37 cellular contexts compared by ENCODE assay signal in the genomic region with DNA sequence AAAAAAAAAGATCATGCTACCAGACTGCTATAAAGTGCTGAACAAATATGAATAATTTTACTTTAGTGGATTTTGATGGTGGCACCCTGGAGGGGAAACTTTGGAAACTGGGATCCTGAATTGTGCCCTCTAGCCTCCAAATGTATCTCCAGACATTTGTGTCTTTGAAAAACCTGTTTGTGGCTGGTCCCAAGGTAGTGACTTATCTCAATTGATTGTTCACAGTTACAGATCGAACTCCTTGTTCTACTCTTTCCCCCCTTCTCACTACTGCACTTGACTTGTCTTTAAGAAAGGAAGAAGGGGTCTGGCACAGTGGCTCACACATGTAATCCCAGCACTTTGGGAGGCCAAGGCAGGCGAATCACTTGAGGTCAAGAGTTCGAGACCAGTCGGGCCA. TPM values are rescaled to one million over a fixed set of nuclear protein-coding genes. Genes with fewer than 3 reads are reported as not detected.
"Had no signal": no experiment of that assay in that cellular context is flagged by ENCODE, and none has a peak within 500 bp of the region (broad histone marks: within the 10 kb centered on the region; RNA-seq: fewer than 3 reads in every experiment).

No MANE protein-coding gene starts in this region.

- H3K36me3 Mint-ChIP-seq: activated CD4-positive, alpha-beta memory T cell treated with anti-CD3 and anti-CD28 coated beads for 36 hours; activated CD8-positive, alpha-beta memory T cell treated with anti-CD3 and anti-CD28 coated beads, Interleukin-2, amount 10 ng/mL, durations not matched to agents 7 days and 5 days; activated naive CD4-positive, alpha-beta T cell treated with anti-CD3 and anti-CD28 coated beads, Interleukin-2, amount 50 U/mL, for 24 hours; activated naive CD8-positive, alpha-beta T cell treated with anti-CD3 and anti-CD28 coated beads for 36 hours had no signal

- H3K4me1 ChIP-seq: body of pancreas had no signal

- H3K27me3 ChIP-seq: adrenal gland, body of pancreas had no signal

- H3K36me3 ChIP-seq: adrenal gland, esophagus squamous epithelium, gastroesophageal sphincter had no signal

- H3K9me3 ChIP-seq: adrenal gland, body of pancreas, esophagus squamous epithelium, gastroesophageal sphincter had no signal

- H3K4me3 Mint-ChIP-seq: activated CD4-positive, alpha-beta memory T cell treated with anti-CD3 and anti-CD28 coated beads for 36 hours; activated CD4-positive, alpha-beta T cell treated with anti-CD3 and anti-CD28 coated beads for 36 hours; activated CD4-positive, alpha-beta T cell treated with anti-CD3 and anti-CD28 coated beads, Interleukin-2, amount 10 ng/mL, durations not matched to agents 24 days and 14 days; activated CD8-positive, alpha-beta memory T cell treated with anti-CD3 and anti-CD28 coated beads, Interleukin-2, amount 10 ng/mL, durations not matched to agents 7 days and 5 days; activated CD8-positive, alpha-beta T cell treated with anti-CD3 and anti-CD28 coated beads, Interleukin-2, amount 10 ng/mL, durations not matched to agents 7 days and 5 days; activated naive CD4-positive, alpha-beta T cell treated with anti-CD3 and anti-CD28 coated beads for 36 hours; activated naive CD4-positive, alpha-beta T cell treated with anti-CD3 and anti-CD28 coated beads, Interleukin-2, amount 50 U/mL, for 24 hours; activated naive CD8-positive, alpha-beta T cell treated with anti-CD3 and anti-CD28 coated beads for 36 hours; activated naive CD8-positive, alpha-beta T cell treated with anti-CD3 and anti-CD28 coated beads, Interleukin-2, amount 50 U/mL, for 24 hours; activated T-helper 1 cell treated with anti-CD3 and anti-CD28 coated beads, Interleukin-12 subunit alpha, Interleukin-12 subunit beta, Interleukin-2, Interleukin-4 antibody, amounts not matched to agents 30 ng/mL and 10 ng/mL and 1 ng/mL, durations not matched to agents 14 hours and 24 hours and 36 hours; effector memory CD8-positive, alpha-beta T cell had no signal

- H3K4me3 ChIP-seq: adrenal gland, body of pancreas, esophagus squamous epithelium, gastroesophageal sphincter had no signal

- FAIRE-seq: colon, endometrium, endothelial cell of umbilical vein had no signal

- H3K4me1 Mint-ChIP-seq: activated CD4-positive, alpha-beta T cell treated with anti-CD3 and anti-CD28 coated beads, Interleukin-2, amount 10 ng/mL, durations not matched to agents 24 days and 14 days; activated CD8-positive, alpha-beta memory T cell treated with anti-CD3 and anti-CD28 coated beads, Interleukin-2, amount 10 ng/mL, durations not matched to agents 7 days and 5 days; activated naive CD4-positive, alpha-beta T cell treated with anti-CD3 and anti-CD28 coated beads, Interleukin-2, amount 50 U/mL, for 24 hours; activated naive CD8-positive, alpha-beta T cell treated with anti-CD3 and anti-CD28 coated beads for 36 hours had no signal

- H3K27ac Mint-ChIP-seq: activated CD4-positive, alpha-beta memory T cell treated with anti-CD3 and anti-CD28 coated beads for 36 hours; activated CD4-positive, alpha-beta T cell treated with anti-CD3 and anti-CD28 coated beads for 36 hours; activated CD4-positive, alpha-beta T cell treated with anti-CD3 and anti-CD28 coated beads, Interleukin-2, amount 10 ng/mL, durations not matched to agents 24 days and 14 days; activated CD8-positive, alpha-beta memory T cell treated with anti-CD3 and anti-CD28 coated beads, Interleukin-2, amount 10 ng/mL, durations not matched to agents 7 days and 5 days; activated CD8-positive, alpha-beta T cell treated with anti-CD3 and anti-CD28 coated beads, Interleukin-2, amount 10 ng/mL, durations not matched to agents 7 days and 5 days; activated naive CD4-positive, alpha-beta T cell treated with anti-CD3 and anti-CD28 coated beads for 36 hours; activated naive CD4-positive, alpha-beta T cell treated with anti-CD3 and anti-CD28 coated beads, Interleukin-2, amount 50 U/mL, for 24 hours; activated naive CD8-positive, alpha-beta T cell treated with anti-CD3 and anti-CD28 coated beads for 36 hours; activated naive CD8-positive, alpha-beta T cell treated with anti-CD3 and anti-CD28 coated beads, Interleukin-2, amount 50 U/mL, for 24 hours; activated T-helper 1 cell treated with anti-CD3 and anti-CD28 coated beads, Interleukin-12 subunit alpha, Interleukin-12 subunit beta, Interleukin-2, Interleukin-4 antibody, amounts not matched to agents 30 ng/mL and 10 ng/mL and 1 ng/mL, durations not matched to agents 14 hours and 24 hours and 36 hours; activated T-helper 2 cell treated with anti-CD3 and anti-CD28 coated beads, Interferon-gamma antibody, Interleukin-2, Interleukin-4, amounts not matched to agents 10 μg/mL and 5 μg/mL and 100 μg/mL, durations not matched to agents 14 hours and 24 hours and 36 hours; effector memory CD8-positive, alpha-beta T cell had no signal

- H3K27ac ChIP-seq: adrenal gland, body of pancreas, epithelial cell of prostate, esophagus squamous epithelium, gastroesophageal sphincter had no signal

- DNase-seq: activated CD4-positive, alpha-beta memory T cell treated with anti-CD3 and anti-CD28 coated beads for 36 hours; activated CD4-positive, alpha-beta T cell treated with anti-CD3 and anti-CD28 coated beads for 36 hours; activated CD4-positive, alpha-beta T cell treated with anti-CD3 and anti-CD28 coated beads, Interleukin-2, amount 10 ng/mL, durations not matched to agents 24 days and 14 days; activated CD4-positive, CD25-positive, alpha-beta regulatory T cell; activated CD4-positive, CD25-positive, alpha-beta regulatory T cell treated with anti-CD3 and anti-CD28 coated beads, Interleukin-2, amount 50 U/mL, for 72 hours; activated CD8-positive, alpha-beta memory T cell treated with anti-CD3 and anti-CD28 coated beads, Interleukin-2, amount 10 ng/mL, durations not matched to agents 7 days and 5 days; activated CD8-positive, alpha-beta memory T cell treated with anti-CD3 and anti-CD28 coated beads, Interleukin-2, amount 50 U/mL, for 4 hours; activated CD8-positive, alpha-beta T cell treated with anti-CD3 and anti-CD28 coated beads, Interleukin-2, amount 10 ng/mL, durations not matched to agents 7 days and 5 days; activated effector memory CD4-positive, alpha-beta T cell treated with anti-CD3 and anti-CD28 coated beads, Interleukin-2, amount 50 U/mL, for 16 hours; activated naive CD4-positive, alpha-beta T cell treated with anti-CD3 and anti-CD28 coated beads for 36 hours; activated naive CD8-positive, alpha-beta T cell treated with anti-CD3 and anti-CD28 coated beads for 36 hours; activated naive CD8-positive, alpha-beta T cell treated with anti-CD3 and anti-CD28 coated beads, Interleukin-2, amount 50 U/mL, for 24 hours; activated T-cell treated with anti-CD3 and anti-CD28 coated beads, Interleukin-2, amount 50 U/mL, for 1 hour; activated T-cell treated with anti-CD3 and anti-CD28 coated beads, Interleukin-2, amount 50 U/mL, for 48 hours; adrenal gland; amygdala; aorta; body of pancreas; caudate nucleus; cortex of kidney; dermis blood vessel endothelial cell; effector CD4-positive, alpha-beta T cell; effector memory CD8-positive, alpha-beta T cell; esophagus squamous epithelium; foreskin melanocyte; T-helper 2 cell had no signal

- H3K9me3 Mint-ChIP-seq: activated CD4-positive, alpha-beta memory T cell treated with anti-CD3 and anti-CD28 coated beads for 36 hours; activated CD4-positive, alpha-beta T cell treated with anti-CD3 and anti-CD28 coated beads, Interleukin-2, amount 10 ng/mL, durations not matched to agents 24 days and 14 days; activated naive CD4-positive, alpha-beta T cell treated with anti-CD3 and anti-CD28 coated beads for 36 hours; activated naive CD4-positive, alpha-beta T cell treated with anti-CD3 and anti-CD28 coated beads, Interleukin-2, amount 50 U/mL, for 24 hours; activated naive CD8-positive, alpha-beta T cell treated with anti-CD3 and anti-CD28 coated beads for 36 hours; activated naive CD8-positive, alpha-beta T cell treated with anti-CD3 and anti-CD28 coated beads, Interleukin-2, amount 50 U/mL, for 24 hours; activated T-helper 1 cell treated with anti-CD3 and anti-CD28 coated beads, Interleukin-12 subunit alpha, Interleukin-12 subunit beta, Interleukin-2, Interleukin-4 antibody, amounts not matched to agents 30 ng/mL and 10 ng/mL and 1 ng/mL, durations not matched to agents 14 hours and 24 hours and 36 hours; activated T-helper 2 cell treated with anti-CD3 and anti-CD28 coated beads, Interferon-gamma antibody, Interleukin-2, Interleukin-4, amounts not matched to agents 10 μg/mL and 5 μg/mL and 100 μg/mL, durations not matched to agents 14 hours and 24 hours and 36 hours; effector memory CD8-positive, alpha-beta T cell had no signal

RNA-seq across cellular contexts. Expression of gene RGL3, which starts 10.5 kb away (rescaled TPM):
- total RNA-seq: activated CD4-positive, alpha-beta memory T cell treated with anti-CD3 and anti-CD28 coated beads for 36 hours; activated CD4-positive, alpha-beta T cell treated with anti-CD3 and anti-CD28 coated beads for 36 hours; activated CD4-positive, alpha-beta T cell treated with anti-CD3 and anti-CD28 coated beads, Interleukin-2, amount 10 ng/mL, durations not matched to agents 24 days and 14 days; activated CD8-positive, alpha-beta memory T cell treated with anti-CD3 and anti-CD28 coated beads for 36 hours; activated CD8-positive, alpha-beta memory T cell treated with anti-CD3 and anti-CD28 coated beads, Interleukin-2, amount 10 ng/mL, durations not matched to agents 7 days and 5 days; activated CD8-positive, alpha-beta T cell treated with anti-CD3 and anti-CD28 coated beads, Interleukin-2, amount 10 ng/mL, durations not matched to agents 7 days and 5 days; activated naive CD4-positive, alpha-beta T cell treated with anti-CD3 and anti-CD28 coated beads for 36 hours; activated naive CD8-positive, alpha-beta T cell treated with anti-CD3 and anti-CD28 coated beads for 36 hours; activated T-helper 1 cell treated with anti-CD3 and anti-CD28 coated beads, Interleukin-12 subunit alpha, Interleukin-12 subunit beta, Interleukin-2, Interleukin-4 antibody, amounts not matched to agents 30 ng/mL and 10 ng/mL and 1 ng/mL, durations not matched to agents 14 hours and 24 hours and 36 hours; activated T-helper 2 cell treated with anti-CD3 and anti-CD28 coated beads, Interferon-gamma antibody, Interleukin-2, Interleukin-4, amounts not matched to agents 10 μg/mL and 5 μg/mL and 100 μg/mL, durations not matched to agents 14 hours and 24 hours and 36 hours; glomerular endothelial cell; T-helper 1 cell treated with Interleukin-12 subunit alpha and Interleukin-12 subunit beta and Interleukin-4 antibody, amounts not matched to agents 30 ng/mL and 1 ng/mL, for 36 hours had no signal

RNA-seq across cellular contexts. Expression of gene ODAD3, which starts 26.3 kb away (rescaled TPM):
- total RNA-seq: activated CD8-positive, alpha-beta T cell treated with anti-CD3 and anti-CD28 coated beads, Interleukin-2, amount 10 ng/mL, durations not matched to agents 7 days and 5 days; activated T-helper 1 cell treated with anti-CD3 and anti-CD28 coated beads, Interleukin-12 subunit alpha, Interleukin-12 subunit beta, Interleukin-2, Interleukin-4 antibody, amounts not matched to agents 30 ng/mL and 10 ng/mL and 1 ng/mL, durations not matched to agents 14 hours and 24 hours and 36 hours; dermis blood vessel endothelial cell; T-helper 1 cell treated with Interleukin-12 subunit alpha and Interleukin-12 subunit beta and Interleukin-4 antibody, amounts not matched to agents 30 ng/mL and 1 ng/mL, for 36 hours had no signal
